Comparison of ENCODE assay signal across 16 cellular contexts in genomic region chr20:49908258-49908565, GRCh38. TPM values are rescaled to one million over a fixed set of nuclear protein-coding genes. Genes with fewer than 3 reads are reported as not detected.
DNase-seq lines count a peak whose midpoint lies in the region; TF ChIP-seq lines count a peak whose summit lies in the region.
"Had no signal": no experiment of that assay in that cellular context is flagged by ENCODE, and none has a peak within 500 bp of the region (broad histone marks: within the 10 kb centered on the region; RNA-seq: fewer than 3 reads in every experiment).

No MANE protein-coding gene starts in this region.

- TF ChIP-seq CTCF in breast epithelium (IDR thresholded peaks at IDR 0.05) (no peak), MCF 10A (IDR thresholded peaks at IDR 0.05; ENCODE audit: unreplicated experiment) (no peak), dorsolateral prefrontal cortex (IDR thresholded peaks at IDR 0.05 in 54 of 56, conservative IDR thresholded peaks at IDR 0.05 in 2 of 56; ENCODE audit: low read depth in 1 of 56, partially characterized antibody in 56 of 56) (no peak)

- H3K9me3 Mint-ChIP-seq in MCF 10A (ENCODE audit: unreplicated experiment): no peaks in the 10 kb centered on the region
- H3K9me3 Mint-ChIP-seq: HFFc6 had no signal

- no peaks in the 10 kb centered on the region for H3K4me1 Mint-ChIP-seq in MCF 10A (ENCODE audit: insufficient read depth, unreplicated experiment)

- H3K27ac Mint-ChIP-seq in MCF 10A (ENCODE audit: low read depth, unreplicated experiment): no peak overlapping the region
- H3K27ac Mint-ChIP-seq: CD4-positive, CD25-positive, alpha-beta regulatory T cell; HFFc6 had no signal

- no peak overlapping the region for H3K4me3 Mint-ChIP-seq in MCF 10A (ENCODE audit: unreplicated experiment)
- H3K4me3 Mint-ChIP-seq: CD4-positive, CD25-positive, alpha-beta regulatory T cell; HFFc6 had no signal

- POLR2A ChIA-PET in MCF 10A (lab: Yijun Ruan, JAX): interaction anchor here (1.0 to 1.2 kb wide), 3 partner anchors 21 to 622 kb away, joined by 3 to 4 read pairs (median 4); no protein-coding TSS in a partner anchor

- H3K27ac ChIP-seq in breast epithelium (peak overlapping the region in 1 of 2 donors; percentile 34), dorsolateral prefrontal cortex (peak overlapping the region in 43 of 59 donors; percentile 2 to 100 (median 100)), substantia nigra (ENCODE audit: low read depth, low read length, poor library complexity, severe bottlenecking) (peak overlapping the region; percentile 42)
- H3K27ac ChIP-seq: 22Rv1, BLaER1 had no signal

- BruUV-seq in MCF 10A (replicated peaks; lab: Mats Ljungman, UMichigan): no TSS peak

- H3K27me3 ChIP-seq in breast epithelium: no peaks in the 10 kb centered on the region
- H3K27me3 ChIP-seq in dorsolateral prefrontal cortex: no peaks in the 10 kb centered on the region
- H3K27me3 ChIP-seq: BLaER1 had no signal

- H3K9me3 ChIP-seq in breast epithelium: no peaks in the 10 kb centered on the region
- H3K9me3 ChIP-seq: BLaER1 had no signal

- TF ChIP-seq POLR2A in breast epithelium (IDR thresholded peaks at IDR 0.05): no peak

- H3K27me3 Mint-ChIP-seq in MCF 10A (ENCODE audit: insufficient read depth, unreplicated experiment): no peaks in the 10 kb centered on the region
- H3K27me3 Mint-ChIP-seq: CD4-positive, CD25-positive, alpha-beta regulatory T cell had no signal

- peak; percentile 46 to 50 for DNase-seq in breast epithelium (ENCODE audit: low spot score in 2 of 2)
- no peak for DNase-seq in MCF 10A (ENCODE audit: unreplicated experiment)
- DNase-seq in dorsolateral prefrontal cortex: peak in 1 of 10 donors; percentile 11
- peak; percentile 50 for DNase-seq in posterior vena cava (ENCODE audit: low spot score)
- no peak for DNase-seq in substantia nigra (lab: John Stamatoyannopoulos, UW)
- no peak for DNase-seq in NCI-H446 (lab: John Stamatoyannopoulos, UW)
- no peak for DNase-seq in activated effector memory CD4-positive, alpha-beta T cell treated with anti-CD3 and anti-CD28 coated beads, Interleukin-2, amount 50 U/mL, for 16 hours
- no peak for DNase-seq in A172 (ENCODE audit: low spot score)
- DNase-seq: AML-193; CD4-positive, CD25-positive, alpha-beta regulatory T cell; DMS53; GF-D8; HCEC 1CT; HFFc6 had no signal

- no peak overlapping the region for H3K4me3 ChIP-seq in breast epithelium
- H3K4me3 ChIP-seq in dorsolateral prefrontal cortex: peak overlapping the region in 1 of 59 donors; percentile 14
- H3K4me3 ChIP-seq: BLaER1 had no signal

- CTCF ChIA-PET in MCF 10A (lab: Yijun Ruan, JAX): no interaction called here

- no peaks in the 10 kb centered on the region for H3K36me3 ChIP-seq in breast epithelium

- no peaks in the 10 kb centered on the region for H3K4me1 ChIP-seq in breast epithelium

- H3K36me3 Mint-ChIP-seq in MCF 10A (ENCODE audit: insufficient read depth, unreplicated experiment): peaks cover 47% of the 10 kb centered on the region

- intact Hi-C loops in breast epithelium (cut with DNase I; ENCODE audit: low total_unique reads) (no loop called here), MCF 10A (cut with micrococcal nuclease) (no loop called here), dorsolateral prefrontal cortex (cut with DNase I) (loop anchor here in 1 of 2 donors (2.0 kb wide), 1 partner anchor 19 kb away; no protein-coding TSS in a partner anchor), posterior vena cava (cut with DNase I) (no loop called here)

RNA-seq across cellular contexts. Expression of gene SPATA2, which starts 7.1 kb away (rescaled TPM):
- total RNA-seq in breast epithelium (1 to 10 TPM; 1.8 to 4.6 (median 4.0) TPM), MCF 10A (2022) (5.5 and 8.6 TPM in 2 replicates), dorsolateral prefrontal cortex (10 to 100 TPM; 23.0 to 60.6 (median 41.6) TPM), posterior vena cava (1 to 10 TPM; 4.5 TPM)
- 3.4 and 4.5 TPM in 2 replicates for total RNA-seq in A172 (2014; rRNA removed; shearing (Covaris generic))

RNA-seq across cellular contexts. Expression of gene RNF114, which starts 28.0 kb away (rescaled TPM):
- total RNA-seq in breast epithelium (100 to 1,000 TPM; 224 TPM), MCF 10A (2022) (40.0 and 48.6 TPM in 2 replicates), dorsolateral prefrontal cortex (10 to 100 TPM; 47.5 to 93.9 (median 61.7) TPM), posterior vena cava (10 to 100 TPM; 44.8 to 46.6 TPM)
- total RNA-seq in A172 (2014; rRNA removed; shearing (Covaris generic)): 133 and 179 TPM in 2 replicates

Comparison
In these comparisons a context has a peak if more than half of its experiments do, and no peak if none do; other contexts are left out.
1. DNase-seq: peak in breast epithelium (2 of 2) and posterior vena cava (single experiment); none in MCF 10A (single experiment), substantia nigra (0 of 49), NCI-H446 (0 of 2), activated effector memory CD4-positive, alpha-beta T cell treated with anti-CD3 and anti-CD28 coated beads, Interleukin-2, amount 50 U/mL, for 16 hours (single experiment) and A172 (single experiment).